ENCODE assay signal across 24 cellular contexts in genomic region chr12:25502071-25502555, GRCh38. TPM values are rescaled to one million over a fixed set of nuclear protein-coding genes. Genes with fewer than 3 reads are reported as not detected.
"Had no signal": no experiment of that assay in that cellular context is flagged by ENCODE, and none has a peak within 500 bp of the region (broad histone marks: within the 10 kb centered on the region; RNA-seq: fewer than 3 reads in every experiment).

No MANE protein-coding gene starts in this region.

- ATAC-seq: activated CD8-positive, alpha-beta T cell treated with anti-CD3 and anti-CD28 coated beads, Interleukin-2, amount 10 ng/mL, durations not matched to agents 7 days and 5 days had no signal

- H3K27ac ChIP-seq: WERI-Rb-1 had no signal

- DNase-seq: activated CD4-positive, alpha-beta T cell treated with anti-CD3 and anti-CD28 coated beads for 48 hours; activated CD4-positive, alpha-beta T cell treated with anti-CD3 and anti-CD28 coated beads, Interleukin-2, amount 50 U/mL, for 4 hours; activated CD8-positive, alpha-beta memory T cell treated with anti-CD3 and anti-CD28 coated beads, Interleukin-2, amount 50 U/mL, for 48 hours; activated CD8-positive, alpha-beta T cell treated with anti-CD3 and anti-CD28 coated beads, Interleukin-2, amount 10 ng/mL, durations not matched to agents 7 days and 5 days; activated effector memory CD4-positive, alpha-beta T cell treated with Interleukin-2 at 50 U/mL for 16 hours; activated naive CD4-positive, alpha-beta T cell; activated T-cell treated with anti-CD3 and anti-CD28 coated beads, Interleukin-2, amount 50 U/mL, for 1 hour; aorta; cerebellar nuclear complex; KG1; NCI-H1092 treated with DMSO at 0.1 percent for 48 hours; NCI-H1417 treated with DMSO at 0.1 percent for 48 hours; NCI-H1694; NCI-H2029; NCI-H2107; NCI-H2171 treated with DMSO at 0.1 percent for 48 hours; NCI-H345; NCI-H510A; SHP77 treated with DMSO at 0.1 percent for 48 hours; T-helper 1 cell; WERI-Rb-1 had no signal

- H3K36me3 ChIP-seq: WERI-Rb-1 had no signal

RNA-seq across cellular contexts. Expression of gene LMNTD1, which starts 51.0 kb away (rescaled TPM):
- total RNA-seq: activated CD8-positive, alpha-beta T cell treated with anti-CD3 and anti-CD28 coated beads, Interleukin-2, amount 10 ng/mL, durations not matched to agents 7 days and 5 days; aorta; LHCN-M2; MCF 10A; T-helper 2 cell treated with Interferon-gamma antibody and Interleukin-4, amounts not matched to agents 100 ng/mL and 5 ng/mL, for 36 hours had no signal
